Comparison of ENCODE assay signal across 8 cellular contexts in genomic region chr5:33588654-33589372, GRCh38.
DNase-seq lines count a peak whose midpoint lies in the region; ATAC-seq and TF ChIP-seq lines count a peak whose summit lies in the region.

No MANE protein-coding gene starts in this region.

- no peak overlapping the region for H3K23ac ChIP-seq in IMR-90 (ENCODE audit: low read depth, low read length)

- H2AK5ac ChIP-seq in IMR-90 (ENCODE audit: low read depth, low read length): no peak overlapping the region

- no peak overlapping the region for H3K4me2 ChIP-seq in IMR-90 (ENCODE audit: low read depth, low read length)

- H3K9me3 ChIP-seq in heart right ventricle (no peaks in the 10 kb centered on the region), IMR-90 (ENCODE audit: control insufficient read depth, insufficient read depth, low read length) (no peaks in the 10 kb centered on the region)

- no peak for ATAC-seq in heart right ventricle
- no peak for ATAC-seq in IMR-90 (ENCODE audit: low read depth)
- no peak for ATAC-seq in GM18870 (IDR thresholded peaks at IDR 0.05; ENCODE audit: unreplicated experiment)

- no peak overlapping the region for H3K27ac ChIP-seq in heart right ventricle
- H3K27ac ChIP-seq in IMR-90 (ENCODE audit: insufficient read depth, low read length): no peak overlapping the region

- intact Hi-C loops in heart right ventricle (cut with DNase I): no loop called here
- intact Hi-C loops in cardiac septum (cut with DNase I): no loop called here
- intact Hi-C loops in IMR-90 (cut with micrococcal nuclease): no loop called here

- H3K14ac ChIP-seq in IMR-90 (replicated peaks; ENCODE audit: low read depth, low read length): no peak overlapping the region

- no peak overlapping the region for H4K8ac ChIP-seq in IMR-90 (ENCODE audit: low read depth in 2 of 2, low read length in 2 of 2)

- no peak overlapping the region for H2BK15ac ChIP-seq in IMR-90 (ENCODE audit: low read depth, low read length)

- H2BK20ac ChIP-seq in IMR-90 (ENCODE audit: low read depth, low read length): no peak overlapping the region

- in situ Hi-C loops in IMR-90 (cut with MboI; ENCODE audit: low sequenced_read_pairs): no loop called here

- no peak overlapping the region for H3K18ac ChIP-seq in IMR-90 (ENCODE audit: low read depth, low read length)

- TF ChIP-seq CTCF in heart right ventricle (IDR thresholded peaks at IDR 0.05) (peak in 6 of 9 donors; percentile 9 to 45 (median 20)), IMR-90 (conservative IDR thresholded peaks at IDR 0.05; ENCODE audit: low read depth, low read length) (peak; percentile 34), fibroblast of mammary gland (conservative IDR thresholded peaks at IDR 0.05; ENCODE audit: control insufficient read depth, insufficient read depth, low read depth, low read length) (peak; percentile 35)

- no peak overlapping the region for H3K4me3 ChIP-seq in heart right ventricle
- H3K4me3 ChIP-seq in IMR-90 (ENCODE audit: insufficient read depth, low read depth, low read length): no peak overlapping the region
- H3K4me3 ChIP-seq in fibroblast of mammary gland (ENCODE audit: control insufficient read depth, low read depth, low read length): no peak overlapping the region

- no peak overlapping the region for H2BK120ac ChIP-seq in IMR-90 (ENCODE audit: low read depth, low read length)

- H3K4ac ChIP-seq in IMR-90 (ENCODE audit: low read depth, low read length): no peak overlapping the region

- H2BK5ac ChIP-seq in IMR-90 (ENCODE audit: low read depth, low read length, poor library complexity, severe bottlenecking): no peak overlapping the region

- peak; percentile 46 for TF ChIP-seq RAD21 in IMR-90 (IDR thresholded peaks at IDR 0.05; ENCODE audit: low read length)

- no peak for TF ChIP-seq POLR2A in IMR-90 (IDR thresholded peaks at IDR 0.05; ENCODE audit: low read depth, low read length)

- no peaks in the 10 kb centered on the region for H3K27me3 ChIP-seq in heart right ventricle
- no peaks in the 10 kb centered on the region for H3K27me3 ChIP-seq in IMR-90 (ENCODE audit: control insufficient read depth, insufficient read depth, low read length)

- H4K5ac ChIP-seq in IMR-90 (ENCODE audit: low read depth, low read length): no peak overlapping the region

- WGBS in heart right ventricle, 2 donors: 79 to 82% methylated on average over 16 of the region's 16 CpGs
- WGBS in IMR-90 (ENCODE audit: extremely low coverage in 2 of 2, insufficient read length in 1 of 2), 2 experiments: 92% methylated on average over 2 of the region's 16 CpGs; no CpG with 5 or more reads in 1 of the 2 experiments

- H3K36me3 ChIP-seq in heart right ventricle (peaks cover 0 to 7% (median 0%) of the 10 kb centered on the region in 9 donors), IMR-90 (ENCODE audit: control insufficient read depth, insufficient read depth, low read length) (peaks cover 5% of the 10 kb centered on the region; the same call in 1 of the 2 replicates)

- no peaks in the 10 kb centered on the region for H4K20me1 ChIP-seq in IMR-90 (ENCODE audit: insufficient read depth, low read length)

- no peak overlapping the region for H3K56ac ChIP-seq in IMR-90 (ENCODE audit: extremely low read depth, insufficient read depth, low read length)

- DNase-seq in heart right ventricle (no peak), cardiac septum (ENCODE audit: low spot score) (no peak), IMR-90 (no peak), fibroblast of mammary gland (ENCODE audit: low read depth) (no peak), HCEC 1CT (no peak)
- peak; percentile 6 to 8 for DNase-seq in activated CD4-positive, alpha-beta T cell treated with anti-CD3 and anti-CD28 coated beads for 4 hours
- peak; percentile 10 to 31 (median 27) for DNase-seq in stimulated activated CD4-positive, alpha-beta T cell treated with anti-CD3 and anti-CD28 coated beads, TNF-alpha, amount 100 ng/mL, for 48 hours (ENCODE audit: low read depth in 3 of 3)

- POLR2A ChIA-PET in IMR-90 (lab: Charles Lee; ENCODE audit: unreplicated experiment): no interaction called here

- H3K79me1 ChIP-seq in IMR-90 (ENCODE audit: low read depth in 1 of 2, low read length in 2 of 2): no peaks in the 10 kb centered on the region

- H3K9ac ChIP-seq in IMR-90 (ENCODE audit: low read depth, low read length): no peak overlapping the region

- H4K91ac ChIP-seq in IMR-90 (ENCODE audit: insufficient read depth, low read depth, low read length): no peak overlapping the region

- H2AK9ac ChIP-seq in IMR-90 (replicated peaks; ENCODE audit: low read depth, low read length, poor library complexity): no peak overlapping the region

- H2AFZ ChIP-seq in IMR-90 (replicated peaks; ENCODE audit: low read length, poor library complexity): peak overlapping the region; percentile 27

- CTCF ChIA-PET in IMR-90 (lab: Yijun Ruan, JAX): interaction anchor here (0.5 kb wide), 1 partner anchor 147 kb away, joined by 5 read pairs; no protein-coding TSS in a partner anchor

- peaks cover 6% of the 10 kb centered on the region; the same call in 1 of the 2 replicates for H3K9me1 ChIP-seq in IMR-90 (ENCODE audit: insufficient read depth, low read length)

- BruUV-seq in IMR-90 (replicated peaks; lab: Mats Ljungman, UMichigan): no TSS peak

- H3K4me1 ChIP-seq in heart right ventricle: no peaks in the 10 kb centered on the region
- peaks cover 3% of the 10 kb centered on the region; the same call in 1 of the 2 replicates for H3K4me1 ChIP-seq in IMR-90 (ENCODE audit: control insufficient read depth, insufficient read depth, low read length)

- dilution Hi-C loops in IMR-90 (cut with HindIII; ENCODE audit: low sequenced_read_pairs, unreplicated experiment): no loop called here

TF ChIP-seq in IMR-90, 13 proteins besides CTCF, POLR2A, EP300 and RAD21:
- TF ChIP-seq SMC3 (IDR thresholded peaks at IDR 0.05; ENCODE audit: low read depth, low read length) (0 out of 2 replicates have a peak, but pooled peaks have one; percentile 13), BHLHE40 (IDR thresholded peaks at IDR 0.05; ENCODE audit: low read depth, low read length) (no peak)

Comparison
In these comparisons a context has a peak if more than half of its experiments do, and no peak if none do; other contexts are left out.
1. DNase-seq: peak in activated CD4-positive, alpha-beta T cell treated with anti-CD3 and anti-CD28 coated beads for 4 hours (2 of 2) and stimulated activated CD4-positive, alpha-beta T cell treated with anti-CD3 and anti-CD28 coated beads, TNF-alpha, amount 100 ng/mL, for 48 hours (3 of 3); none in heart right ventricle (0 of 2), cardiac septum (single experiment), IMR-90 (single experiment), fibroblast of mammary gland (single experiment) and HCEC 1CT (single experiment).
2. Peak in every context shown above with its lines, with median percentiles within 50 percentile points of each other: CTCF ChIP-seq.